ENCODE assay signal across 8 cellular contexts in genomic region chr1:41739061-41739955, GRCh38.
A peak's percentile ranks its signal among the peaks of the same experiment; 100 is the strongest.
DNase-seq lines count a peak whose midpoint lies in the region; ATAC-seq and TF ChIP-seq lines count a peak whose summit lies in the region.

No MANE protein-coding gene starts in this region.

- peaks cover 92% of the 10 kb centered on the region for H3K4me1 Mint-ChIP-seq in activated CD4-positive, alpha-beta T cell treated with anti-CD3 and anti-CD28 coated beads for 36 hours

- H3K9me3 ChIP-seq in mucosa of descending colon, result no peaks in the 10 kb centered on the region

- peaks cover 1% of the 10 kb centered on the region for H3K36me3 Mint-ChIP-seq in activated CD4-positive, alpha-beta T cell treated with anti-CD3 and anti-CD28 coated beads for 36 hours (ENCODE audit: low read depth)

- H3K27ac ChIP-seq in HL-60 (replicated peaks), result peak overlapping the region; percentile 87

- DNase-seq in HL-60 (ENCODE audit: low read depth in 1 of 2, low spot score in 1 of 2), result peak; percentile 97 to 98
- DNase-seq in activated CD4-positive, alpha-beta T cell treated with anti-CD3 and anti-CD28 coated beads for 36 hours, result peak; percentile 95
- peak; percentile 18 for DNase-seq in cerebellar cortex (ENCODE audit: low spot score)
- DNase-seq in mucosa of descending colon, result peak; percentile 63 to 86 (median 64)
- peak; percentile 71 to 91 for DNase-seq in stimulated activated CD8-positive, alpha-beta memory T cell treated with anti-CD3 and anti-CD28 coated beads, Interleukin-7, amount 100 ng/mL, for 48 hours (ENCODE audit: extremely low read depth in 1 of 2, low read depth in 1 of 2)
- no peak for DNase-seq in HCEC 1CT
- DNase-seq in NCI-H1092 treated with DMSO at 0.1 percent for 48 hours (lab: John Stamatoyannopoulos, UW), result no peak

- intact Hi-C loops in activated CD4-positive, alpha-beta T cell treated with anti-CD3 and anti-CD28 coated beads for 36 hours (cut with DNase I, micrococcal nuclease), result loop anchor here (1.0 to 2.0 kb wide), 9 partner anchors 15 to 181 kb away; no protein-coding TSS in a partner anchor
- intact Hi-C loops in mucosa of descending colon (cut with DNase I, micrococcal nuclease), result no loop called here

- H3K4me3 ChIP-seq in HL-60 (replicated peaks; ENCODE audit: insufficient read depth, low read length) (peak overlapping the region; percentile 31), mucosa of descending colon (no peak overlapping the region)

- peak overlapping the region; percentile 91 for H3K27ac Mint-ChIP-seq in activated CD4-positive, alpha-beta T cell treated with anti-CD3 and anti-CD28 coated beads for 36 hours

- H3K9me3 Mint-ChIP-seq in activated CD4-positive, alpha-beta T cell treated with anti-CD3 and anti-CD28 coated beads for 36 hours (ENCODE audit: low read depth), result no peaks in the 10 kb centered on the region

- H3K4me3 Mint-ChIP-seq in activated CD4-positive, alpha-beta T cell treated with anti-CD3 and anti-CD28 coated beads for 36 hours, result peak overlapping the region; percentile 58

- H3K4me1 ChIP-seq in mucosa of descending colon (ENCODE audit: low read depth), result no peaks in the 10 kb centered on the region

- CTCF ChIA-PET in activated CD4-positive, alpha-beta T cell treated with anti-CD3 and anti-CD28 coated beads for 36 hours (lab: Charles Lee), result interaction anchor here (1.1 kb wide), 1 partner anchor 166 kb away, joined by 4 read pairs; no protein-coding TSS in a partner anchor

- no peaks in the 10 kb centered on the region for H3K36me3 ChIP-seq in mucosa of descending colon (ENCODE audit: low read depth)

- no peaks in the 10 kb centered on the region for H3K27me3 Mint-ChIP-seq in activated CD4-positive, alpha-beta T cell treated with anti-CD3 and anti-CD28 coated beads for 36 hours

- ATAC-seq in GM19035 (IDR thresholded peaks at IDR 0.05; ENCODE audit: unreplicated experiment) (peak; percentile 66), mucosa of descending colon (peak; percentile 73)
- ATAC-seq in activated CD4-positive, alpha-beta T cell treated with anti-CD3 and anti-CD28 coated beads for 36 hours, result peak; percentile 50

- no peaks in the 10 kb centered on the region for H3K27me3 ChIP-seq in HL-60 (ENCODE audit: insufficient read depth, poor library complexity, severe bottlenecking)

- POLR2A ChIA-PET in activated CD4-positive, alpha-beta T cell treated with anti-CD3 and anti-CD28 coated beads for 36 hours (lab: Charles Lee), result interaction anchor here (0.6 to 1.0 kb wide), 2 partner anchors 100 to 153 kb away, joined by 3 read pairs; no protein-coding TSS in a partner anchor

- TF ChIP-seq CTCF in HL-60 (IDR thresholded peaks at IDR 0.05; ENCODE audit: insufficient read depth, low read length) (no peak), mucosa of descending colon (IDR thresholded peaks at IDR 0.05) (no peak)

Comparison
In these comparisons a context has a peak if more than half of its experiments do, and no peak if none do; other contexts are left out.
1. DNase-seq: peak in HL-60 (2 of 2), activated CD4-positive, alpha-beta T cell treated with anti-CD3 and anti-CD28 coated beads for 36 hours (single experiment), cerebellar cortex (single experiment), mucosa of descending colon (3 of 3) and stimulated activated CD8-positive, alpha-beta memory T cell treated with anti-CD3 and anti-CD28 coated beads, Interleukin-7, amount 100 ng/mL, for 48 hours (2 of 2); none in HCEC 1CT (single experiment) and NCI-H1092 treated with DMSO at 0.1 percent for 48 hours (single experiment).
2. intact Hi-C loops: an anchor here in activated CD4-positive, alpha-beta T cell treated with anti-CD3 and anti-CD28 coated beads for 36 hours (1.0 to 2.0 kb wide); none called in mucosa of descending colon.
3. Peak in every context shown above with its lines, with median percentiles within 50 percentile points of each other: ATAC-seq.